Comparison of ENCODE assay signal across 19 cellular contexts in genomic region chr12:5912011-5912410, GRCh38. TPM values are rescaled to one million over a fixed set of nuclear protein-coding genes. Genes with fewer than 3 reads are reported as not detected.
DNase-seq lines count a peak whose midpoint lies in the region; ATAC-seq and TF ChIP-seq lines count a peak whose summit lies in the region.
"Had no signal": no experiment of that assay in that cellular context is flagged by ENCODE, and none has a peak within 500 bp of the region (broad histone marks: within the 10 kb centered on the region; RNA-seq: fewer than 3 reads in every experiment).

No MANE protein-coding gene starts in this region.

- no peak overlapping the region for H3K4me3 Mint-ChIP-seq in activated CD8-positive, alpha-beta T cell treated with anti-CD3 and anti-CD28 coated beads, Interleukin-2, amount 10 ng/mL, durations not matched to agents 7 days and 5 days
- no peak overlapping the region for H3K4me3 Mint-ChIP-seq in activated CD8-positive, alpha-beta T cell treated with anti-CD3 and anti-CD28 coated beads for 36 hours
- H3K4me3 Mint-ChIP-seq in activated CD4-positive, alpha-beta T cell treated with anti-CD3 and anti-CD28 coated beads for 36 hours = no peak overlapping the region
- no peak overlapping the region for H3K4me3 Mint-ChIP-seq in Calu3 (ENCODE audit: low read depth, unreplicated experiment)
- H3K4me3 Mint-ChIP-seq: CD14-positive monocyte; CD4-positive, alpha-beta memory T cell had no signal

- no peak for TF ChIP-seq EP300 in suprapubic skin (IDR thresholded peaks at IDR 0.05)

- TF ChIP-seq CTCF in activated CD8-positive, alpha-beta T cell treated with anti-CD3 and anti-CD28 coated beads for 36 hours (IDR thresholded peaks at IDR 0.05) = no peak
- TF ChIP-seq CTCF in PC-9 (conservative IDR thresholded peaks at IDR 0.05) (no peak), Calu3 (IDR thresholded peaks at IDR 0.05; ENCODE audit: unreplicated experiment) (no peak), suprapubic skin (IDR thresholded peaks at IDR 0.05) (no peak)

- H3K4me1 ChIP-seq in PC-9 (replicated peaks; ENCODE audit: insufficient read depth) (no peaks in the 10 kb centered on the region), suprapubic skin (no peaks in the 10 kb centered on the region)
- H3K4me1 ChIP-seq: BLaER1, HAP-1 had no signal

- no peak for TF ChIP-seq POLR2A in suprapubic skin (IDR thresholded peaks at IDR 0.05)

- no peak overlapping the region for H3K4me2 ChIP-seq in PC-9
- H3K4me2 ChIP-seq: BLaER1 had no signal

- H3K27me3 ChIP-seq in PC-9 (ENCODE audit: insufficient read depth, low read depth) = peaks cover 98% of the 10 kb centered on the region
- H3K27me3 ChIP-seq in suprapubic skin = peaks cover 18% of the 10 kb centered on the region

- no peak overlapping the region for H2AFZ ChIP-seq in PC-9

- no peak for ATAC-seq in activated CD8-positive, alpha-beta T cell treated with anti-CD3 and anti-CD28 coated beads, Interleukin-2, amount 10 ng/mL, durations not matched to agents 7 days and 5 days
- ATAC-seq in activated CD8-positive, alpha-beta T cell treated with anti-CD3 and anti-CD28 coated beads for 36 hours = no peak
- ATAC-seq in activated CD4-positive, alpha-beta T cell treated with anti-CD3 and anti-CD28 coated beads for 36 hours = no peak

- DNase-seq in activated CD8-positive, alpha-beta T cell treated with anti-CD3 and anti-CD28 coated beads, Interleukin-2, amount 10 ng/mL, durations not matched to agents 7 days and 5 days = peak; percentile 12
- no peak for DNase-seq in activated CD8-positive, alpha-beta T cell treated with anti-CD3 and anti-CD28 coated beads for 36 hours
- peak; percentile 9 for DNase-seq in epidermal melanocyte (ENCODE audit: insufficient read length, low spot score)
- DNase-seq in mesenteric fat pad (ENCODE audit: low spot score) = peak; percentile 37
- DNase-seq in PC-9 = no peak
- no peak for DNase-seq in activated CD4-positive, alpha-beta T cell treated with anti-CD3 and anti-CD28 coated beads for 36 hours
- DNase-seq in Calu3 = no peak
- DNase-seq in suprapubic skin (ENCODE audit: low spot score in 2 of 2) = no peak
- DNase-seq: 8988T; CD4-positive, alpha-beta memory T cell; DMS153; DMS79; GDM1; GOT3 had no signal

- no peaks in the 10 kb centered on the region for H3K79me2 ChIP-seq in PC-9 (ENCODE audit: low read depth)

- WGBS in suprapubic skin = 50% methylated on average over 3 of the region's 3 CpGs

- BruUV-seq in PC-9 (replicated peaks; lab: Mats Ljungman, UMichigan) (no TSS peak), Calu3 (replicated peaks; lab: Mats Ljungman, UMichigan) (no TSS peak)

- no peaks in the 10 kb centered on the region for H3K36me3 Mint-ChIP-seq in activated CD8-positive, alpha-beta T cell treated with anti-CD3 and anti-CD28 coated beads, Interleukin-2, amount 10 ng/mL, durations not matched to agents 7 days and 5 days (ENCODE audit: low read depth)
- H3K36me3 Mint-ChIP-seq in activated CD8-positive, alpha-beta T cell treated with anti-CD3 and anti-CD28 coated beads for 36 hours (ENCODE audit: low read depth) = no peaks in the 10 kb centered on the region
- H3K36me3 Mint-ChIP-seq in activated CD4-positive, alpha-beta T cell treated with anti-CD3 and anti-CD28 coated beads for 36 hours (ENCODE audit: low read depth) = no peaks in the 10 kb centered on the region
- H3K36me3 Mint-ChIP-seq in Calu3 (ENCODE audit: insufficient read depth, unreplicated experiment) = no peaks in the 10 kb centered on the region
- H3K36me3 Mint-ChIP-seq: CD14-positive monocyte; CD4-positive, alpha-beta memory T cell had no signal

- H3K9me3 Mint-ChIP-seq in activated CD8-positive, alpha-beta T cell treated with anti-CD3 and anti-CD28 coated beads, Interleukin-2, amount 10 ng/mL, durations not matched to agents 7 days and 5 days (ENCODE audit: insufficient read depth) = no peaks in the 10 kb centered on the region
- H3K9me3 Mint-ChIP-seq in activated CD8-positive, alpha-beta T cell treated with anti-CD3 and anti-CD28 coated beads for 36 hours = no peaks in the 10 kb centered on the region
- H3K9me3 Mint-ChIP-seq in activated CD4-positive, alpha-beta T cell treated with anti-CD3 and anti-CD28 coated beads for 36 hours (ENCODE audit: low read depth) = no peaks in the 10 kb centered on the region
- no peaks in the 10 kb centered on the region for H3K9me3 Mint-ChIP-seq in Calu3 (ENCODE audit: low read depth, unreplicated experiment)
- H3K9me3 Mint-ChIP-seq: CD4-positive, alpha-beta memory T cell had no signal

- H3K9me2 ChIP-seq in PC-9 (ENCODE audit: insufficient read depth) = no peaks in the 10 kb centered on the region

- H3K4me3 ChIP-seq in PC-9 (no peak overlapping the region), suprapubic skin (no peak overlapping the region)
- H3K4me3 ChIP-seq: BLaER1, HAP-1 had no signal

- no peaks in the 10 kb centered on the region for H3K4me1 Mint-ChIP-seq in activated CD8-positive, alpha-beta T cell treated with anti-CD3 and anti-CD28 coated beads, Interleukin-2, amount 10 ng/mL, durations not matched to agents 7 days and 5 days (ENCODE audit: low read depth)
- H3K4me1 Mint-ChIP-seq in activated CD8-positive, alpha-beta T cell treated with anti-CD3 and anti-CD28 coated beads for 36 hours (ENCODE audit: low read depth) = no peaks in the 10 kb centered on the region
- H3K4me1 Mint-ChIP-seq in activated CD4-positive, alpha-beta T cell treated with anti-CD3 and anti-CD28 coated beads for 36 hours = no peaks in the 10 kb centered on the region
- H3K4me1 Mint-ChIP-seq in Calu3 (ENCODE audit: low read depth, unreplicated experiment) = no peaks in the 10 kb centered on the region
- H3K4me1 Mint-ChIP-seq: CD14-positive monocyte; CD4-positive, alpha-beta memory T cell had no signal

- no peaks in the 10 kb centered on the region for H3K9me3 ChIP-seq in PC-9 (ENCODE audit: insufficient read depth, low read depth)
- no peaks in the 10 kb centered on the region for H3K9me3 ChIP-seq in suprapubic skin
- H3K9me3 ChIP-seq: BLaER1, HAP-1 had no signal

- H3K27me3 Mint-ChIP-seq in activated CD8-positive, alpha-beta T cell treated with anti-CD3 and anti-CD28 coated beads, Interleukin-2, amount 10 ng/mL, durations not matched to agents 7 days and 5 days (ENCODE audit: low read depth) = peaks cover 9% of the 10 kb centered on the region
- peaks cover 6% of the 10 kb centered on the region for H3K27me3 Mint-ChIP-seq in activated CD8-positive, alpha-beta T cell treated with anti-CD3 and anti-CD28 coated beads for 36 hours
- peaks cover 12% of the 10 kb centered on the region for H3K27me3 Mint-ChIP-seq in activated CD4-positive, alpha-beta T cell treated with anti-CD3 and anti-CD28 coated beads for 36 hours
- H3K27me3 Mint-ChIP-seq in Calu3 (ENCODE audit: unreplicated experiment) = peaks cover 74% of the 10 kb centered on the region

- POLR2A ChIA-PET in activated CD8-positive, alpha-beta T cell treated with anti-CD3 and anti-CD28 coated beads, Interleukin-2, amount 10 ng/mL, durations not matched to agents 7 days and 5 days (lab: Charles Lee) = no interaction called here
- POLR2A ChIA-PET in activated CD8-positive, alpha-beta T cell treated with anti-CD3 and anti-CD28 coated beads for 36 hours (lab: Charles Lee) = no interaction called here
- POLR2A ChIA-PET in PC-9 (lab: Charles Lee; ENCODE audit: unreplicated experiment) = no interaction called here
- POLR2A ChIA-PET in activated CD4-positive, alpha-beta T cell treated with anti-CD3 and anti-CD28 coated beads for 36 hours (lab: Charles Lee) = no interaction called here

- no peaks in the 10 kb centered on the region for H4K20me1 ChIP-seq in PC-9 (ENCODE audit: insufficient read depth)
- H4K20me1 ChIP-seq: BLaER1 had no signal

- no peaks in the 10 kb centered on the region for H3K36me3 ChIP-seq in PC-9 (ENCODE audit: low read depth)
- no peaks in the 10 kb centered on the region for H3K36me3 ChIP-seq in suprapubic skin
- H3K36me3 ChIP-seq: BLaER1, HAP-1 had no signal

- H3F3A ChIP-seq in PC-9 (ENCODE audit: insufficient read depth, low read depth) = no peaks in the 10 kb centered on the region

- H3K27ac Mint-ChIP-seq in activated CD8-positive, alpha-beta T cell treated with anti-CD3 and anti-CD28 coated beads, Interleukin-2, amount 10 ng/mL, durations not matched to agents 7 days and 5 days = no peak overlapping the region
- H3K27ac Mint-ChIP-seq in activated CD8-positive, alpha-beta T cell treated with anti-CD3 and anti-CD28 coated beads for 36 hours = no peak overlapping the region
- no peak overlapping the region for H3K27ac Mint-ChIP-seq in activated CD4-positive, alpha-beta T cell treated with anti-CD3 and anti-CD28 coated beads for 36 hours
- H3K27ac Mint-ChIP-seq in Calu3 (ENCODE audit: unreplicated experiment) = no peak overlapping the region
- H3K27ac Mint-ChIP-seq: CD14-positive monocyte; CD4-positive, alpha-beta memory T cell had no signal

- intact Hi-C loops in activated CD8-positive, alpha-beta T cell treated with anti-CD3 and anti-CD28 coated beads for 36 hours (cut with micrococcal nuclease) = no loop called here
- intact Hi-C loops in PC-9 (cut with micrococcal nuclease; ENCODE audit: unreplicated experiment) (no loop called here), Calu3 (cut with micrococcal nuclease; ENCODE audit: unreplicated experiment) (no loop called here)
- intact Hi-C loops in activated CD4-positive, alpha-beta T cell treated with anti-CD3 and anti-CD28 coated beads for 36 hours (cut with DNase I, micrococcal nuclease) = no loop called here

- CTCF ChIA-PET in activated CD8-positive, alpha-beta T cell treated with anti-CD3 and anti-CD28 coated beads, Interleukin-2, amount 10 ng/mL, durations not matched to agents 7 days and 5 days (lab: Charles Lee) = no interaction called here
- CTCF ChIA-PET in activated CD8-positive, alpha-beta T cell treated with anti-CD3 and anti-CD28 coated beads for 36 hours (lab: Charles Lee) = no interaction called here
- CTCF ChIA-PET in PC-9 (lab: Charles Lee) = no interaction called here
- CTCF ChIA-PET in activated CD4-positive, alpha-beta T cell treated with anti-CD3 and anti-CD28 coated beads for 36 hours (lab: Charles Lee) = interaction anchor here (0.6 kb wide), 2 partner anchors 138 to 163 kb away, joined by 3 read pairs; no protein-coding TSS in a partner anchor
- CTCF ChIA-PET in Calu3 (lab: Charles Lee) = no interaction called here

- H3K27ac ChIP-seq in PC-9 (no peak overlapping the region), suprapubic skin (no peak overlapping the region)
- H3K27ac ChIP-seq: BLaER1 had no signal

RNA-seq across cellular contexts. Expression of gene ANO2, which starts 33.0 kb away (rescaled TPM):
- total RNA-seq in activated CD8-positive, alpha-beta T cell treated with anti-CD3 and anti-CD28 coated beads, Interleukin-2, amount 10 ng/mL, durations not matched to agents 7 days and 5 days = not detected
- total RNA-seq in activated CD8-positive, alpha-beta T cell treated with anti-CD3 and anti-CD28 coated beads for 36 hours = not detected
- total RNA-seq in mesenteric fat pad (34.6 TPM), PC-9 (2021) (not detected in 2 replicates), Calu3 (2022) (not detected in 2 replicates), suprapubic skin (1 to 10 TPM; 1.1 to 9.7 (median 2.0) TPM)
- not detected for total RNA-seq in activated CD4-positive, alpha-beta T cell treated with anti-CD3 and anti-CD28 coated beads for 36 hours
- total RNA-seq: A673; CD4-positive, alpha-beta memory T cell; HT-29 had no signal

Comparison
In these comparisons a context has a peak if more than half of its experiments do, and no peak if none do; other contexts are left out.
1. DNase-seq: peak in activated CD8-positive, alpha-beta T cell treated with anti-CD3 and anti-CD28 coated beads, Interleukin-2, amount 10 ng/mL, durations not matched to agents 7 days and 5 days (single experiment), epidermal melanocyte (single experiment) and mesenteric fat pad (single experiment); none in activated CD8-positive, alpha-beta T cell treated with anti-CD3 and anti-CD28 coated beads for 36 hours (single experiment), PC-9 (0 of 2), activated CD4-positive, alpha-beta T cell treated with anti-CD3 and anti-CD28 coated beads for 36 hours (single experiment), Calu3 (single experiment) and suprapubic skin (0 of 2).